ENCODE assay signal across 9 cellular contexts in genomic region chr7:150898475-150899011, GRCh38. TPM values are rescaled to one million over a fixed set of nuclear protein-coding genes. Genes with fewer than 3 reads are reported as not detected.
DNase-seq lines count a peak whose midpoint lies in the region; ATAC-seq and TF ChIP-seq lines count a peak whose summit lies in the region.
"Had no signal": no experiment of that assay in that cellular context is flagged by ENCODE, and none has a peak within 500 bp of the region (broad histone marks: within the 10 kb centered on the region; RNA-seq: fewer than 3 reads in every experiment).

No MANE protein-coding gene starts in this region.

- TF ChIP-seq CTCF in Calu3 (IDR thresholded peaks at IDR 0.05; ENCODE audit: unreplicated experiment): peak; percentile 94

- H3K4me1 Mint-ChIP-seq in Calu3 (ENCODE audit: low read depth, unreplicated experiment): peaks cover 66% of the 10 kb centered on the region

- peaks cover 16% of the 10 kb centered on the region for H3K36me3 Mint-ChIP-seq in Calu3 (ENCODE audit: insufficient read depth, unreplicated experiment)

- peak; percentile 89 for DNase-seq in Calu3
- peak; percentile 88 for DNase-seq in NAMALWA (ENCODE audit: low spot score)
- peak; percentile 36 to 67 (median 64) for DNase-seq in T-helper 2 cell
- peak; percentile 43 for DNase-seq in amniotic epithelial cell (ENCODE audit: low read depth)
- DNase-seq in left ventricle myocardium superior: peak; percentile 89
- DNase-seq in sciatic nerve (ENCODE audit: low spot score): peak; percentile 89

- no peak overlapping the region for H3K27ac Mint-ChIP-seq in Calu3 (ENCODE audit: unreplicated experiment)
- H3K27ac Mint-ChIP-seq: activated naive CD8-positive, alpha-beta T cell had no signal

- CTCF ChIA-PET in Calu3 (lab: Charles Lee): interaction anchor here (0.6 to 1.7 kb wide), 4 partner anchors 20 to 87 kb away, joined by 3 to 5 read pairs (median 4); no protein-coding TSS in a partner anchor

- peaks cover 5% of the 10 kb centered on the region for H3K9me3 Mint-ChIP-seq in Calu3 (ENCODE audit: low read depth, unreplicated experiment)

- peaks cover 29% of the 10 kb centered on the region for H3K27me3 Mint-ChIP-seq in Calu3 (ENCODE audit: unreplicated experiment)

- intact Hi-C loops in Calu3 (cut with micrococcal nuclease; ENCODE audit: unreplicated experiment) (loop anchor here (1.0 to 5.0 kb wide), 3 partner anchors 49 to 214 kb away; no protein-coding TSS in a partner anchor), left ventricle myocardium superior (cut with micrococcal nuclease) (loop anchor here (5.0 kb wide), 1 partner anchor 89 kb away; no protein-coding TSS in a partner anchor), sciatic nerve (cut with DNase I) (loop anchor here (5.0 kb wide), 1 partner anchor 89 kb away; no protein-coding TSS in a partner anchor)

- ATAC-seq in GM21515 (IDR thresholded peaks at IDR 0.05; ENCODE audit: unreplicated experiment) (peak; percentile 71), left ventricle myocardium superior (peak; percentile 61), sciatic nerve (peak; percentile 86), HG03135 (IDR thresholded peaks at IDR 0.05; ENCODE audit: unreplicated experiment) (no peak)

- peak overlapping the region; percentile 22 for H3K4me3 Mint-ChIP-seq in Calu3 (ENCODE audit: low read depth, unreplicated experiment)
- H3K4me3 Mint-ChIP-seq: activated naive CD8-positive, alpha-beta T cell had no signal

- BruUV-seq in Calu3 (replicated peaks; lab: Mats Ljungman, UMichigan): no TSS peak

RNA-seq across cellular contexts. Expression of gene AOC1, which starts 46.2 kb away (rescaled TPM):
- total RNA-seq in Calu3 (2022) (1.2 and 1.8 TPM in 2 replicates), left ventricle myocardium superior (0.17 TPM), sciatic nerve (not detected)
